1 cellular context compared by ENCODE assay signal in genomic region chr9:98808879-98809278, GRCh38.
TF ChIP-seq lines count a peak whose summit lies in the region.

No MANE protein-coding gene starts in this region.

TF ChIP-seq in K562, 482 proteins besides CTCF, POLR2A, EP300 and RAD21:
- no peak for TF ChIP-seq OTX1 (CRISPR knock-in tag; IDR thresholded peaks at IDR 0.05)
- no peak for TF ChIP-seq MCM7 (IDR thresholded peaks at IDR 0.05)
- TF ChIP-seq ESRRB (CRISPR knock-in tag; IDR thresholded peaks at IDR 0.05; ENCODE audit: borderline replicate concordance), result no peak
- peak; percentile 47; the same call in 1 of the 2 replicates for TF ChIP-seq ARID4B (CRISPR knock-in tag; IDR thresholded peaks at IDR 0.05)
- no peak for TF ChIP-seq NFIX (CRISPR knock-in tag; IDR thresholded peaks at IDR 0.05; ENCODE audit: low read depth)
- no peak for TF ChIP-seq ZNF699 (CRISPR knock-in tag; IDR thresholded peaks at IDR 0.05; ENCODE audit: insufficient replicate concordance)
- no peak for TF ChIP-seq ZC3H8 (IDR thresholded peaks at IDR 0.05)
- no peak for TF ChIP-seq TCF7 (IDR thresholded peaks at IDR 0.05; ENCODE audit: borderline replicate concordance)
